15 cellular contexts compared by ENCODE assay signal in the genomic region with DNA sequence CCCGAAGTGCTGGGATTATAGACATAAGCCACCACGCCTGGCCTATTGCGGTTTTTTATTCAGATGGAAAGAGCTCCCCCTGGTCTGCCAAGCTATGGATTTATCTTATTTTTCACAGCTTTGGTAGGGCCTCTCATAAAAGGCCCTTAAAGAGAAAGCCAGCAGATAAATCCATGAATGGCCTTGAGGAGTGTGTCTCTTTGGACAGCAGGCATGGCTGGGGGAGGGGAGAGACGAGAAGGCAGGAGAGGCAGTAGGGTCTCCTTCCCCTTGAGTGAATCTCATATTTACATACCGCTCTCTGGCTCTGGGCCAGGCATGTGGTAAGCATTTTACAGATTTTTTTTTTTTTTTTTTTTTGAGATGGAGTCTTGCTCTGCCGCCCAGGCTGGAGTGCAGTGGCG. TPM values are rescaled to one million over a fixed set of nuclear protein-coding genes. Genes with fewer than 3 reads are reported as not detected.
DNase-seq lines count a peak whose midpoint lies in the region; TF ChIP-seq lines count a peak whose summit lies in the region.
"Had no signal": no experiment of that assay in that cellular context is flagged by ENCODE, and none has a peak within 500 bp of the region (broad histone marks: within the 10 kb centered on the region; RNA-seq: fewer than 3 reads in every experiment).

No MANE protein-coding gene starts in this region.

- no peak overlapping the region for H3K27ac ChIP-seq in SJCRH30
- no peak overlapping the region for H3K27ac ChIP-seq in neural progenitor cell
- H3K27ac ChIP-seq: 22Rv1, skin epidermis, thyroid gland had no signal

- TF ChIP-seq CTCF in neural progenitor cell (IDR thresholded peaks at IDR 0.05) (no peak), GM13976 (IDR thresholded peaks at IDR 0.05; ENCODE audit: borderline replicate concordance, control extremely low read depth, extremely low read depth, insufficient read depth, missing control alignments) (no peak)

- CTCF ChIA-PET in activated CD4-positive, alpha-beta memory T cell treated with anti-CD3 and anti-CD28 coated beads, Interleukin-2, amount 10 ng/mL, durations not matched to agents 7 days and 5 days (lab: Charles Lee), result interaction anchor here (0.7 kb wide), 1 partner anchor 124 kb away, joined by 3 read pairs; no protein-coding TSS in a partner anchor

- H3K4me2 ChIP-seq in neural progenitor cell, result no peak overlapping the region

- H3K36me3 ChIP-seq in SJCRH30 (peaks cover 8% of the 10 kb centered on the region; the same call in 1 of the 2 replicates), neural progenitor cell (no peaks in the 10 kb centered on the region)

- no peaks in the 10 kb centered on the region for H3K4me1 Mint-ChIP-seq in neural progenitor cell
- H3K4me1 Mint-ChIP-seq in activated CD4-positive, alpha-beta memory T cell treated with anti-CD3 and anti-CD28 coated beads, Interleukin-2, amount 10 ng/mL, durations not matched to agents 7 days and 5 days, result no peaks in the 10 kb centered on the region
- H3K4me1 Mint-ChIP-seq: activated naive CD4-positive, alpha-beta T cell treated with anti-CD3 and anti-CD28 coated beads, Interleukin-2, amount 50 U/mL, for 24 hours; WTC11 had no signal

- H3K27ac Mint-ChIP-seq in neural progenitor cell, result peak overlapping the region; percentile 78
- no peak overlapping the region for H3K27ac Mint-ChIP-seq in activated CD4-positive, alpha-beta memory T cell treated with anti-CD3 and anti-CD28 coated beads, Interleukin-2, amount 10 ng/mL, durations not matched to agents 7 days and 5 days
- H3K27ac Mint-ChIP-seq: activated naive CD4-positive, alpha-beta T cell treated with anti-CD3 and anti-CD28 coated beads, Interleukin-2, amount 50 U/mL, for 24 hours; WTC11 had no signal

- no peaks in the 10 kb centered on the region for H4K20me1 ChIP-seq in neural progenitor cell (ENCODE audit: low read depth)

- POLR2A ChIA-PET in activated CD4-positive, alpha-beta memory T cell treated with anti-CD3 and anti-CD28 coated beads, Interleukin-2, amount 10 ng/mL, durations not matched to agents 7 days and 5 days (lab: Charles Lee), result no interaction called here

- peaks cover 18% of the 10 kb centered on the region for H3K36me3 Mint-ChIP-seq in neural progenitor cell
- H3K36me3 Mint-ChIP-seq in activated CD4-positive, alpha-beta memory T cell treated with anti-CD3 and anti-CD28 coated beads, Interleukin-2, amount 10 ng/mL, durations not matched to agents 7 days and 5 days (ENCODE audit: low read depth), result peaks cover 5% of the 10 kb centered on the region

- H3K27me3 Mint-ChIP-seq in neural progenitor cell (ENCODE audit: insufficient read depth, low read depth), result peaks cover 8% of the 10 kb centered on the region
- H3K27me3 Mint-ChIP-seq in activated CD4-positive, alpha-beta memory T cell treated with anti-CD3 and anti-CD28 coated beads, Interleukin-2, amount 10 ng/mL, durations not matched to agents 7 days and 5 days, result no peaks in the 10 kb centered on the region
- H3K27me3 Mint-ChIP-seq: activated naive CD4-positive, alpha-beta T cell treated with anti-CD3 and anti-CD28 coated beads, Interleukin-2, amount 50 U/mL, for 24 hours had no signal

- H3K9me3 ChIP-seq in SJCRH30 (replicated peaks) (no peaks in the 10 kb centered on the region), neural progenitor cell (ENCODE audit: low read depth) (no peaks in the 10 kb centered on the region)
- H3K9me3 ChIP-seq: thyroid gland had no signal

- in situ Hi-C loops in GM13976 (cut with MboI; ENCODE audit: low sequenced_read_pairs, unreplicated experiment), result no loop called here

- H3K9me3 Mint-ChIP-seq in neural progenitor cell, result no peaks in the 10 kb centered on the region
- no peaks in the 10 kb centered on the region for H3K9me3 Mint-ChIP-seq in activated CD4-positive, alpha-beta memory T cell treated with anti-CD3 and anti-CD28 coated beads, Interleukin-2, amount 10 ng/mL, durations not matched to agents 7 days and 5 days
- H3K9me3 Mint-ChIP-seq: activated naive CD4-positive, alpha-beta T cell treated with anti-CD3 and anti-CD28 coated beads, Interleukin-2, amount 50 U/mL, for 24 hours; WTC11 had no signal

- no peaks in the 10 kb centered on the region for H3K79me2 ChIP-seq in neural progenitor cell (ENCODE audit: low read depth)

- H3K4me1 ChIP-seq in SJCRH30 (no peaks in the 10 kb centered on the region; the same call in 1 of the 2 replicates), neural progenitor cell (no peaks in the 10 kb centered on the region)
- H3K4me1 ChIP-seq: thyroid gland had no signal

- H3K27me3 ChIP-seq in SJCRH30 (no peaks in the 10 kb centered on the region), neural progenitor cell (no peaks in the 10 kb centered on the region)
- H3K27me3 ChIP-seq: thyroid gland had no signal

- H3K4me3 Mint-ChIP-seq in neural progenitor cell, result no peak overlapping the region
- H3K4me3 Mint-ChIP-seq in activated CD4-positive, alpha-beta memory T cell treated with anti-CD3 and anti-CD28 coated beads, Interleukin-2, amount 10 ng/mL, durations not matched to agents 7 days and 5 days, result no peak overlapping the region
- H3K4me3 Mint-ChIP-seq: activated naive CD4-positive, alpha-beta T cell treated with anti-CD3 and anti-CD28 coated beads, Interleukin-2, amount 50 U/mL, for 24 hours; WTC11 had no signal

- H2AFZ ChIP-seq in neural progenitor cell (replicated peaks), result no peak overlapping the region

- DNase-seq in DMS 273 (lab: John Stamatoyannopoulos, UW; ENCODE audit: unreplicated experiment) (peak; percentile 62), DMS 273 treated with DMSO at 0.1 percent for 48 hours (lab: John Stamatoyannopoulos, UW) (no peak), NCI-H1694 (lab: John Stamatoyannopoulos, UW) (peak; percentile 88), SJCRH30 (peak; percentile 47 to 55), neural progenitor cell (ENCODE audit: low spot score) (no peak), GM13976 (ENCODE audit: low spot score) (no peak), NCI-H774 (lab: John Stamatoyannopoulos, UW) (no peak)
- DNase-seq in activated CD4-positive, alpha-beta memory T cell treated with anti-CD3 and anti-CD28 coated beads, Interleukin-2, amount 10 ng/mL, durations not matched to agents 7 days and 5 days, result no peak
- DNase-seq: Kasumi-1, thyroid gland had no signal

- no peaks in the 10 kb centered on the region for H3F3A ChIP-seq in neural progenitor cell (ENCODE audit: low read depth)

- H3K9ac ChIP-seq in neural progenitor cell, result no peak overlapping the region

- no peak overlapping the region for H3K4me3 ChIP-seq in SJCRH30
- H3K4me3 ChIP-seq in neural progenitor cell, result no peak overlapping the region
- H3K4me3 ChIP-seq: GM12878, skin epidermis, thyroid gland had no signal

RNA-seq across cellular contexts. Expression of gene MARK4, which starts 25.2 kb away (rescaled TPM):
- 16.5 and 16.8 TPM in 2 replicates for total RNA-seq in SJCRH30 (2014; rRNA removed; shearing (Covaris generic))
- total RNA-seq in neural progenitor cell (ENCODE audit: low replicate concordance), result 22.8 and 30.1 TPM in 2 replicates
- 10 to 100 TPM; 26.9 to 33.3 TPM for total RNA-seq in activated CD4-positive, alpha-beta memory T cell treated with anti-CD3 and anti-CD28 coated beads, Interleukin-2, amount 10 ng/mL, durations not matched to agents 7 days and 5 days

RNA-seq across cellular contexts. Expression of gene EXOC3L2, which starts 31.1 kb away (rescaled TPM):
- total RNA-seq in SJCRH30 (2014; rRNA removed; shearing (Covaris generic)), result 0.13 TPM in 1 of 2 replicates, not detected in the other
- 0.06 TPM in 1 of 2 replicates, not detected in the other for total RNA-seq in neural progenitor cell (ENCODE audit: low replicate concordance)
- not detected for total RNA-seq in activated CD4-positive, alpha-beta memory T cell treated with anti-CD3 and anti-CD28 coated beads, Interleukin-2, amount 10 ng/mL, durations not matched to agents 7 days and 5 days
- total RNA-seq: GM12878 had no signal

RNA-seq across cellular contexts. Expression of gene CKM, which starts 46.4 kb away (rescaled TPM):
- total RNA-seq in SJCRH30 (2014; rRNA removed; shearing (Covaris generic)), result 3.9 and 4.6 TPM in 2 replicates
- total RNA-seq in neural progenitor cell (ENCODE audit: low replicate concordance), result not detected in 2 replicates
- total RNA-seq in activated CD4-positive, alpha-beta memory T cell treated with anti-CD3 and anti-CD28 coated beads, Interleukin-2, amount 10 ng/mL, durations not matched to agents 7 days and 5 days, result not detected
- total RNA-seq: WTC11 had no signal

Comparison
In these comparisons a context has a peak if more than half of its experiments do, and no peak if none do; other contexts are left out.
1. DNase-seq: peak in DMS 273 (single experiment), NCI-H1694 (single experiment) and SJCRH30 (2 of 2); none in DMS 273 treated with DMSO at 0.1 percent for 48 hours (single experiment), neural progenitor cell (single experiment), activated CD4-positive, alpha-beta memory T cell treated with anti-CD3 and anti-CD28 coated beads, Interleukin-2, amount 10 ng/mL, durations not matched to agents 7 days and 5 days (single experiment), GM13976 (single experiment) and NCI-H774 (single experiment).